In the genomic region with DNA sequence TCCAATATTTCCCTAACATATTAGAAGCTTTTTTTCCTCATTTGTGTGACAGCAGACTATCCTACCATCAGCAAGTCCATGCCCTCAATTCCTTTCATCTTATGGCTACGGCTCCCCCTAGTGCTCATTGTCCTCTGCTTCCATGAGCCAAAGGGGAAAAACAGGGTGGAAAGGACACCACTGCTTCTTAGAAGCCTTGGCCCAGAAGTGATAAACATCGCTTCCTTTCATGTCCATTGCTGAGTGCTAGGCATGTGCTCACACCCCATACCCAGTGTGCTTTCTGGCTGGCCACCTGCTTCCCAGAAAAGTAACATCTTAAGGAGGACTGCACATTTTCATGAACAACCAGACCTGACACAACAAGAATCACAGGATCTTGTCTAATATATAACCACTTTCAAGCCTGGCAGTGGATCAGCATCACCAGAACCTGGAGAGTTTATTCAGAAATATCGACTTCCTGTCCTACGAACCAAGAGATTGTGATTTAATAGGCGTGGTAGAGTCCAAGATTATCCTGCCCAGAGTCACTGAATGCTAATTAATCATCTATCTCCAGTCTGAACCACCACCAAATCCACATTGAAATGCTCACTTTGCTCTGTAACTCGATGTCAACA, we compare ENCODE assay signal across 8 cellular contexts.
DNase-seq lines count a peak whose midpoint lies in the region; ATAC-seq and TF ChIP-seq lines count a peak whose summit lies in the region.

No MANE protein-coding gene starts in this region.

- no peaks in the 10 kb centered on the region for H3K27me3 ChIP-seq in DND-41 (ENCODE audit: insufficient read depth, low read length, poor library complexity)
- H3K27me3 ChIP-seq in gastrocnemius medialis = no peaks in the 10 kb centered on the region

- H4K20me1 ChIP-seq in DND-41 (ENCODE audit: insufficient read depth, low read length) = no peaks in the 10 kb centered on the region

- in situ Hi-C loops in T47D (cut with HindIII; ENCODE audit: low pct_unique_long_range_greater_than_20kb, low sequenced_read_pairs) (no loop called here), gastrocnemius medialis (cut with MboI; ENCODE audit: low sequenced_read_pairs in 4 of 4) (no loop called here)

- TF ChIP-seq CTCF in DND-41 (IDR thresholded peaks at IDR 0.05; ENCODE audit: borderline replicate concordance, extremely low read depth, low read length, poor library complexity, severe bottlenecking) (peak; percentile 51), gastrocnemius medialis (IDR thresholded peaks at IDR 0.05 in 4 of 5, conservative IDR thresholded peaks at IDR 0.05 in 1 of 5) (no peak)

- H3K4me3 ChIP-seq in DND-41 (ENCODE audit: low read depth in 1 of 2, low read length in 2 of 2) (no peak overlapping the region), gastrocnemius medialis (no peak overlapping the region)

- H3K79me2 ChIP-seq in DND-41 (ENCODE audit: insufficient read depth, low read length) = no peaks in the 10 kb centered on the region

- H3K4me2 ChIP-seq in DND-41 (ENCODE audit: insufficient read depth, low read length) = no peak overlapping the region

- DNase-seq in DND-41 (peak; percentile 9), NCI-H2171 (lab: John Stamatoyannopoulos, UW) (peak; percentile 8), T47D (ENCODE audit: low read depth in 1 of 2, low spot score in 1 of 2) (peak; percentile 4 to 80), left colon (peak; percentile 47 to 76), DMS79 (lab: John Stamatoyannopoulos, UW) (no peak), gastrocnemius medialis (no peak)

- H3K36me3 ChIP-seq in DND-41 (ENCODE audit: insufficient read depth, low read length) = no peaks in the 10 kb centered on the region
- H3K36me3 ChIP-seq in gastrocnemius medialis = no peaks in the 10 kb centered on the region

- H3K9me3 ChIP-seq in DND-41 (ENCODE audit: insufficient read depth, low read length, severe bottlenecking) = no peaks in the 10 kb centered on the region
- no peaks in the 10 kb centered on the region for H3K9me3 ChIP-seq in gastrocnemius medialis

- H3K4me1 ChIP-seq in DND-41 (ENCODE audit: insufficient read depth, low read length) = no peaks in the 10 kb centered on the region
- H3K4me1 ChIP-seq in gastrocnemius medialis = no peaks in the 10 kb centered on the region

- intact Hi-C loops in left colon (cut with DNase I, micrococcal nuclease) = loop anchor here (10.0 kb wide), 2 partner anchors 400 to 410 kb away; no protein-coding TSS in a partner anchor
- intact Hi-C loops in gastrocnemius medialis (cut with DNase I; ENCODE audit: low total_unique reads) = no loop called here

- TF ChIP-seq POLR2A in gastrocnemius medialis (IDR thresholded peaks at IDR 0.05) = no peak

- no peak overlapping the region for H3K9ac ChIP-seq in DND-41 (ENCODE audit: low read depth, low read length)

- H2AFZ ChIP-seq in DND-41 (ENCODE audit: low read depth, low read length) = no peak overlapping the region

- no peak for ATAC-seq in DND-41 (ENCODE audit: insufficient read depth, low read depth)
- ATAC-seq in GM21786 (IDR thresholded peaks at IDR 0.05; ENCODE audit: unreplicated experiment) = peak; percentile 61
- peak; percentile 97 for ATAC-seq in left colon
- no peak for ATAC-seq in gastrocnemius medialis
- ATAC-seq in GM18519 (IDR thresholded peaks at IDR 0.05; ENCODE audit: low FRiP score, unreplicated experiment) = no peak

- H3K27ac ChIP-seq in DND-41 (ENCODE audit: low read length) (no peak overlapping the region), gastrocnemius medialis (no peak overlapping the region)

Comparison
In these comparisons a context has a peak if more than half of its experiments do, and no peak if none do; other contexts are left out.
1. ATAC-seq: peak in GM21786 (single experiment) and left colon (single experiment); none in DND-41 (single experiment), gastrocnemius medialis (0 of 2) and GM18519 (single experiment).
2. DNase-seq: peak in DND-41 (single experiment), NCI-H2171 (single experiment), T47D (2 of 2) and left colon (2 of 2); none in DMS79 (single experiment) and gastrocnemius medialis (0 of 2).